28 cellular contexts compared by ENCODE assay signal in genomic region chr2:27730249-27730648, GRCh38. TPM values are rescaled to one million over a fixed set of nuclear protein-coding genes. Genes with fewer than 3 reads are reported as not detected.
DNase-seq lines count a peak whose midpoint lies in the region; ATAC-seq and TF ChIP-seq lines count a peak whose summit lies in the region.
"Had no signal": no experiment of that assay in that cellular context is flagged by ENCODE, and none has a peak within 500 bp of the region (broad histone marks: within the 10 kb centered on the region; RNA-seq: fewer than 3 reads in every experiment).

No MANE protein-coding gene starts in this region.

- peak; percentile 13 for DNase-seq in activated T-cell treated with anti-CD3 and anti-CD28 coated beads, Interleukin-2, amount 50 U/mL, for 24 hours
- no peak for DNase-seq in activated T-cell treated with anti-CD3 and anti-CD28 coated beads, Interleukin-2, amount 50 U/mL, for 72 hours
- DNase-seq in right atrium auricular region (ENCODE audit: low spot score) (no peak), mucosa of descending colon (no peak), upper lobe of right lung (no peak), OCI-M2 (lab: John Stamatoyannopoulos, UW; ENCODE audit: unreplicated experiment) (no peak)
- DNase-seq in stimulated activated CD4-positive, alpha-beta T cell treated with anti-CD3 and anti-CD28 coated beads, Interleukin-2, amount 100 ng/mL, for 24 hours: no peak
- no peak for DNase-seq in activated CD4-positive, alpha-beta T cell treated with anti-CD3 and anti-CD28 coated beads, Interleukin-2, amount 50 U/mL, for 4 hours
- DNase-seq: 8988T; activated CD4-positive, alpha-beta T cell treated with anti-CD3 and anti-CD28 coated beads for 1 hour; COR-L47; DND-41; effector memory CD8-positive, alpha-beta T cell; GM23248; NCI-H1105 treated with DMSO at 0.1 percent for 48 hours; NCI-H2081; NCI-H446; PC-9; psoas muscle; stimulated activated CD4-positive, alpha-beta T cell treated with anti-CD3 and anti-CD28 coated beads, Interleukin-4, amount 100 ng/mL, for 1 hour; stimulated activated naive CD4-positive, alpha-beta T cell treated with Interleukin-2 at 50 U/mL for 16 hours; T-helper 1 cell; transverse colon had no signal

- no peaks in the 10 kb centered on the region for H3K36me3 Mint-ChIP-seq in activated T-cell treated with anti-CD3 and anti-CD28 coated beads, Interleukin-2, amount 50 U/mL, for 24 hours (ENCODE audit: low read depth)
- peaks cover 0 to 2% of the 10 kb centered on the region in 2 donors for H3K36me3 Mint-ChIP-seq in activated T-cell treated with anti-CD3 and anti-CD28 coated beads, Interleukin-2, amount 50 U/mL, for 72 hours (ENCODE audit: insufficient read depth in 2 of 2)
- H3K36me3 Mint-ChIP-seq: neural progenitor cell had no signal

- no peak overlapping the region for H3K4me3 ChIP-seq in right atrium auricular region
- no peak overlapping the region for H3K4me3 ChIP-seq in mucosa of descending colon
- H3K4me3 ChIP-seq in upper lobe of right lung: no peak overlapping the region
- H3K4me3 ChIP-seq: GM23248, neural progenitor cell, PC-9, psoas muscle, smooth muscle cell, transverse colon had no signal

- no peaks in the 10 kb centered on the region for H3K27me3 Mint-ChIP-seq in activated T-cell treated with anti-CD3 and anti-CD28 coated beads, Interleukin-2, amount 50 U/mL, for 24 hours
- H3K27me3 Mint-ChIP-seq in activated T-cell treated with anti-CD3 and anti-CD28 coated beads, Interleukin-2, amount 50 U/mL, for 72 hours (ENCODE audit: low read depth): peaks cover 1% of the 10 kb centered on the region
- H3K27me3 Mint-ChIP-seq: effector memory CD8-positive, alpha-beta T cell had no signal

- no peak overlapping the region for H3K27ac Mint-ChIP-seq in activated T-cell treated with anti-CD3 and anti-CD28 coated beads, Interleukin-2, amount 50 U/mL, for 24 hours
- H3K27ac Mint-ChIP-seq in activated T-cell treated with anti-CD3 and anti-CD28 coated beads, Interleukin-2, amount 50 U/mL, for 72 hours: no peak overlapping the region
- H3K27ac Mint-ChIP-seq: activated naive CD4-positive, alpha-beta T cell treated with anti-CD3 and anti-CD28 coated beads, Interleukin-2, amount 50 U/mL, for 72 hours; activated T-helper 1 cell treated with anti-CD3 and anti-CD28 coated beads, Interleukin-12 subunit alpha, Interleukin-12 subunit beta, Interleukin-2, Interleukin-4 antibody, amounts not matched to agents 30 ng/mL and 10 ng/mL and 1 ng/mL, durations not matched to agents 14 hours and 24 hours and 36 hours; B cell; effector memory CD8-positive, alpha-beta T cell had no signal

- H3K9me3 ChIP-seq in right atrium auricular region: no peaks in the 10 kb centered on the region
- H3K9me3 ChIP-seq in mucosa of descending colon: no peaks in the 10 kb centered on the region
- no peaks in the 10 kb centered on the region for H3K9me3 ChIP-seq in upper lobe of right lung
- H3K9me3 ChIP-seq: psoas muscle, transverse colon had no signal

- intact Hi-C loops in mucosa of descending colon (cut with DNase I, micrococcal nuclease): no loop called here
- intact Hi-C loops in upper lobe of right lung (cut with DNase I): no loop called here

- TF ChIP-seq CTCF in right atrium auricular region (IDR thresholded peaks at IDR 0.05) (no peak), mucosa of descending colon (IDR thresholded peaks at IDR 0.05) (no peak), upper lobe of right lung (IDR thresholded peaks at IDR 0.05) (no peak)

- H3K27ac ChIP-seq in right atrium auricular region (peak overlapping the region; percentile 53 to 64), upper lobe of right lung (no peak overlapping the region)
- H3K27ac ChIP-seq: GM23248, neural progenitor cell, psoas muscle, transverse colon had no signal

- peaks cover 0 to 34% of the 10 kb centered on the region in 2 donors for H3K4me1 ChIP-seq in right atrium auricular region
- peaks cover 4% of the 10 kb centered on the region for H3K4me1 ChIP-seq in mucosa of descending colon (ENCODE audit: low read depth)
- H3K4me1 ChIP-seq in upper lobe of right lung: peaks cover 21% of the 10 kb centered on the region

- peaks cover 18% of the 10 kb centered on the region for H3K4me1 Mint-ChIP-seq in activated T-cell treated with anti-CD3 and anti-CD28 coated beads, Interleukin-2, amount 50 U/mL, for 24 hours (ENCODE audit: low read depth)
- peaks cover 29% of the 10 kb centered on the region for H3K4me1 Mint-ChIP-seq in activated T-cell treated with anti-CD3 and anti-CD28 coated beads, Interleukin-2, amount 50 U/mL, for 72 hours (ENCODE audit: low read depth)

- no peaks in the 10 kb centered on the region for H3K36me3 ChIP-seq in right atrium auricular region
- no peaks in the 10 kb centered on the region for H3K36me3 ChIP-seq in mucosa of descending colon (ENCODE audit: low read depth)
- no peaks in the 10 kb centered on the region for H3K36me3 ChIP-seq in upper lobe of right lung
- H3K36me3 ChIP-seq: neural progenitor cell, transverse colon had no signal

- H3K4me3 Mint-ChIP-seq in activated T-cell treated with anti-CD3 and anti-CD28 coated beads, Interleukin-2, amount 50 U/mL, for 24 hours: no peak overlapping the region
- no peak overlapping the region for H3K4me3 Mint-ChIP-seq in activated T-cell treated with anti-CD3 and anti-CD28 coated beads, Interleukin-2, amount 50 U/mL, for 72 hours
- H3K4me3 Mint-ChIP-seq: activated T-helper 1 cell treated with anti-CD3 and anti-CD28 coated beads, Interleukin-12 subunit alpha, Interleukin-12 subunit beta, Interleukin-2, Interleukin-4 antibody, amounts not matched to agents 30 ng/mL and 10 ng/mL and 1 ng/mL, durations not matched to agents 14 hours and 24 hours and 36 hours; B cell; effector memory CD8-positive, alpha-beta T cell; neural progenitor cell had no signal

- H3K9me3 Mint-ChIP-seq in activated T-cell treated with anti-CD3 and anti-CD28 coated beads, Interleukin-2, amount 50 U/mL, for 24 hours: no peaks in the 10 kb centered on the region
- peaks cover 0 to 2% of the 10 kb centered on the region in 2 donors for H3K9me3 Mint-ChIP-seq in activated T-cell treated with anti-CD3 and anti-CD28 coated beads, Interleukin-2, amount 50 U/mL, for 72 hours
- H3K9me3 Mint-ChIP-seq: effector memory CD8-positive, alpha-beta T cell; neural progenitor cell had no signal

- ATAC-seq in activated T-cell treated with anti-CD3 and anti-CD28 coated beads, Interleukin-2, amount 50 U/mL, for 72 hours (replicated peaks in 1 of 2): no peak
- ATAC-seq in mucosa of descending colon (peak; percentile 53), upper lobe of right lung (peak; percentile 45)
- ATAC-seq: activated naive CD4-positive, alpha-beta T cell treated with anti-CD3 and anti-CD28 coated beads, Interleukin-2, amount 50 U/mL, for 72 hours; effector memory CD8-positive, alpha-beta T cell had no signal

- H3K27me3 ChIP-seq in right atrium auricular region (no peaks in the 10 kb centered on the region), upper lobe of right lung (no peaks in the 10 kb centered on the region)
- H3K27me3 ChIP-seq: transverse colon had no signal

RNA-seq across cellular contexts. Expression of gene MRPL33, which starts 41.3 kb away (rescaled TPM):
- 10 to 100 TPM; 61.3 to 68.1 TPM for total RNA-seq in activated T-cell treated with anti-CD3 and anti-CD28 coated beads, Interleukin-2, amount 50 U/mL, for 72 hours
- total RNA-seq in right atrium auricular region (100 to 1,000 TPM; 270 to 370 TPM), mucosa of descending colon (10 to 100 TPM; 43.4 to 88.2 (median 53.8) TPM), upper lobe of right lung (79.4 TPM)

Comparison
In these comparisons a context has a peak if more than half of its experiments do, and no peak if none do; other contexts are left out.
1. ATAC-seq: peak in mucosa of descending colon (single experiment) and upper lobe of right lung (single experiment); none in activated T-cell treated with anti-CD3 and anti-CD28 coated beads, Interleukin-2, amount 50 U/mL, for 72 hours (0 of 2).